20 cellular contexts compared by ENCODE assay signal in genomic region chr5:136506131-136506530, GRCh38.
"Had no signal": no experiment of that assay in that cellular context is flagged by ENCODE, and none has a peak within 500 bp of the region (broad histone marks: within the 10 kb centered on the region; RNA-seq: fewer than 3 reads in every experiment).

No MANE protein-coding gene starts in this region.

- H3K4me3 Mint-ChIP-seq: activated CD8-positive, alpha-beta T cell treated with anti-CD3 and anti-CD28 coated beads for 36 hours; activated naive CD4-positive, alpha-beta T cell treated with anti-CD3 and anti-CD28 coated beads, Interleukin-2, amount 10 ng/mL, durations not matched to agents 7 days and 5 days; activated naive CD8-positive, alpha-beta T cell treated with anti-CD3 and anti-CD28 coated beads for 36 hours; activated T-cell treated with anti-CD3 and anti-CD28 coated beads, Interleukin-2, amount 50 U/mL, for 72 hours had no signal

- H3K36me3 Mint-ChIP-seq: activated naive CD4-positive, alpha-beta T cell treated with anti-CD3 and anti-CD28 coated beads, Interleukin-2, amount 10 ng/mL, durations not matched to agents 7 days and 5 days; activated naive CD8-positive, alpha-beta T cell treated with anti-CD3 and anti-CD28 coated beads for 36 hours had no signal

- ATAC-seq: activated CD4-positive, CD25-positive, alpha-beta regulatory T cell treated with anti-CD3 and anti-CD28 coated beads, Interleukin-2, amount 50 U/mL, for 24 hours; activated CD8-positive, alpha-beta T cell treated with anti-CD3 and anti-CD28 coated beads for 36 hours; activated T-cell treated with anti-CD3 and anti-CD28 coated beads, Interleukin-2, amount 50 U/mL, for 72 hours had no signal

- H3K4me1 Mint-ChIP-seq: activated naive CD4-positive, alpha-beta T cell treated with anti-CD3 and anti-CD28 coated beads, Interleukin-2, amount 10 ng/mL, durations not matched to agents 7 days and 5 days; activated naive CD8-positive, alpha-beta T cell treated with anti-CD3 and anti-CD28 coated beads for 36 hours had no signal

- H3K27me3 ChIP-seq: brain microvascular endothelial cell, cardiac muscle cell had no signal

- H3K27ac ChIP-seq: brain microvascular endothelial cell, cardiac muscle cell, SK-N-MC, VCaP had no signal

- H3K9me3 Mint-ChIP-seq: activated CD8-positive, alpha-beta T cell treated with anti-CD3 and anti-CD28 coated beads for 36 hours; activated naive CD4-positive, alpha-beta T cell treated with anti-CD3 and anti-CD28 coated beads, Interleukin-2, amount 10 ng/mL, durations not matched to agents 7 days and 5 days; activated naive CD8-positive, alpha-beta T cell treated with anti-CD3 and anti-CD28 coated beads for 36 hours; activated T-helper 2 cell treated with anti-CD3 and anti-CD28 coated beads, Interferon-gamma antibody, Interleukin-2, Interleukin-4, amounts not matched to agents 10 μg/mL and 5 μg/mL and 100 μg/mL, durations not matched to agents 14 hours and 24 hours and 36 hours had no signal

- H3K27ac Mint-ChIP-seq: activated CD8-positive, alpha-beta T cell treated with anti-CD3 and anti-CD28 coated beads for 36 hours; activated naive CD4-positive, alpha-beta T cell treated with anti-CD3 and anti-CD28 coated beads, Interleukin-2, amount 10 ng/mL, durations not matched to agents 7 days and 5 days; activated naive CD8-positive, alpha-beta T cell treated with anti-CD3 and anti-CD28 coated beads for 36 hours; activated T-cell treated with anti-CD3 and anti-CD28 coated beads, Interleukin-2, amount 50 U/mL, for 72 hours; activated T-helper 2 cell treated with anti-CD3 and anti-CD28 coated beads, Interferon-gamma antibody, Interleukin-2, Interleukin-4, amounts not matched to agents 10 μg/mL and 5 μg/mL and 100 μg/mL, durations not matched to agents 14 hours and 24 hours and 36 hours had no signal

- H3K27me3 Mint-ChIP-seq: activated CD8-positive, alpha-beta T cell treated with anti-CD3 and anti-CD28 coated beads for 36 hours; activated naive CD4-positive, alpha-beta T cell treated with anti-CD3 and anti-CD28 coated beads, Interleukin-2, amount 10 ng/mL, durations not matched to agents 7 days and 5 days; activated naive CD8-positive, alpha-beta T cell treated with anti-CD3 and anti-CD28 coated beads for 36 hours had no signal

- DNase-seq: activated CD4-positive, alpha-beta T cell treated with anti-CD3 and anti-CD28 coated beads for 4 hours; activated CD8-positive, alpha-beta memory T cell treated with anti-CD3 and anti-CD28 coated beads, Interleukin-2, amount 50 U/mL, for 4 hours; activated CD8-positive, alpha-beta T cell treated with anti-CD3 and anti-CD28 coated beads for 36 hours; activated gamma-delta T cell treated with Interleukin-2 at 50 U/mL for 16 hours; activated naive CD4-positive, alpha-beta T cell treated with anti-CD3 and anti-CD28 coated beads, Interleukin-2, amount 10 ng/mL, durations not matched to agents 7 days and 5 days; activated naive CD8-positive, alpha-beta T cell treated with anti-CD3 and anti-CD28 coated beads for 36 hours; activated T-cell treated with anti-CD3 and anti-CD28 coated beads, Interleukin-2, amount 50 U/mL, for 72 hours; brain microvascular endothelial cell; cerebellar nuclear complex; KG1; NCI-H1417 treated with DMSO at 0.1 percent for 48 hours; NCI-H1694; NCI-H748 treated with DMSO at 0.1 percent for 48 hours; SIG-M5; T-helper 1 cell had no signal

- H3K4me3 ChIP-seq: cardiac muscle cell, SK-N-MC had no signal

- H3K36me3 ChIP-seq: brain microvascular endothelial cell, cardiac muscle cell had no signal
